In the genomic region with DNA sequence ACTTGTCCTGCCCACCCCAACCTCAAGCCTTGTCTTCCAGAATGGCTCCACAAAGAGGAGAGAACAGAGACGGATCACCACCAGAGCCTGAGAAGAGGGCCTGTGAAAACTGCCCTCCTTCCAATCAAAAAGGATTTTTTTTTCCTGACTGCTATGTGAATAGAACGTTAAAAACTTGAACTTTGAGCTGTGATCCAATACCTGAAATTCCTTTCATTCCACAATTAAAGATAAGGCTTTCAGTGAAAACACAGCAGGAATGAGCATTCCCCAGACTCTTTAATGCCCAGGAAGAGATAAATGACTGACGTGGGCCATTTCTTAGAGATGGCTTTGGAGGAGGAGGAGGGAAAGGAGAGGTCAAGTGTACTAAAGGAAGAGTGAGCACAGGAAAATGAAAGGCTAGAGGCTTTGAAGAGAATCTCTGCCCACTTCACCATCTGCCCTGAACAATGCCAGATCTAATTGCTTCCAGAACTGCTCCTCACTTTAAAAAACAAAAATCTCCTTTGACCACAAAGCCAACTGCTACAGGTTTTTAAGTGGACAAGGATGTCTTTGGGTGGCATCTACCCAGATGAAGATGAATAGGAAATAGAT, we compare ENCODE assay signal across 1 cellular context.
TF ChIP-seq lines count a peak whose summit lies in the region.

No MANE protein-coding gene starts in this region.

TF ChIP-seq in HepG2, 621 proteins besides CTCF, POLR2A, EP300 and RAD21 (continued from another document and continues in another):
- TF ChIP-seq, protein P1, sequence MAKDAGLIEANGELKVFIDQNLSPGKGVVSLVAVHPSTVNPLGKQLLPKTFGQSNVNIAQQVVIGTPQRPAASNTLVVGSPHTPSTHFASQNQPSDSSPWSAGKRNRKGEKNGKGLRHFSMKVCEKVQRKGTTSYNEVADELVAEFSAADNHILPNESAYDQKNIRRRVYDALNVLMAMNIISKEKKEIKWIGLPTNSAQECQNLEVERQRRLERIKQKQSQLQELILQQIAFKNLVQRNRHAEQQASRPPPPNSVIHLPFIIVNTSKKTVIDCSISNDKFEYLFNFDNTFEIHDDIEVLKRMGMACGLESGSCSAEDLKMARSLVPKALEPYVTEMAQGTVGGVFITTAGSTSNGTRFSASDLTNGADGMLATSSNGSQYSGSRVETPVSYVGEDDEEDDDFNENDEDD (CRISPR knock-in tag; IDR thresholded peaks at IDR 0.05; ENCODE audit: borderline replicate concordance): no peak
- TF ChIP-seq, protein P2, sequence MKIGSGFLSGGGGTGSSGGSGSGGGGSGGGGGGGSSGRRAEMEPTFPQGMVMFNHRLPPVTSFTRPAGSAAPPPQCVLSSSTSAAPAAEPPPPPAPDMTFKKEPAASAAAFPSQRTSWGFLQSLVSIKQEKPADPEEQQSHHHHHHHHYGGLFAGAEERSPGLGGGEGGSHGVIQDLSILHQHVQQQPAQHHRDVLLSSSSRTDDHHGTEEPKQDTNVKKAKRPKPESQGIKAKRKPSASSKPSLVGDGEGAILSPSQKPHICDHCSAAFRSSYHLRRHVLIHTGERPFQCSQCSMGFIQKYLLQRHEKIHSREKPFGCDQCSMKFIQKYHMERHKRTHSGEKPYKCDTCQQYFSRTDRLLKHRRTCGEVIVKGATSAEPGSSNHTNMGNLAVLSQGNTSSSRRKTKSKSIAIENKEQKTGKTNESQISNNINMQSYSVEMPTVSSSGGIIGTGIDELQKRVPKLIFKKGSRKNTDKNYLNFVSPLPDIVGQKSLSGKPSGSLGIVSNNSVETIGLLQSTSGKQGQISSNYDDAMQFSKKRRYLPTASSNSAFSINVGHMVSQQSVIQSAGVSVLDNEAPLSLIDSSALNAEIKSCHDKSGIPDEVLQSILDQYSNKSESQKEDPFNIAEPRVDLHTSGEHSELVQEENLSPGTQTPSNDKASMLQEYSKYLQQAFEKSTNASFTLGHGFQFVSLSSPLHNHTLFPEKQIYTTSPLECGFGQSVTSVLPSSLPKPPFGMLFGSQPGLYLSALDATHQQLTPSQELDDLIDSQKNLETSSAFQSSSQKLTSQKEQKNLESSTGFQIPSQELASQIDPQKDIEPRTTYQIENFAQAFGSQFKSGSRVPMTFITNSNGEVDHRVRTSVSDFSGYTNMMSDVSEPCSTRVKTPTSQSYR (CRISPR knock-in tag; IDR thresholded peaks at IDR 0.05; ENCODE audit: borderline replicate concordance): no peak
- TF ChIP-seq, protein P3, sequence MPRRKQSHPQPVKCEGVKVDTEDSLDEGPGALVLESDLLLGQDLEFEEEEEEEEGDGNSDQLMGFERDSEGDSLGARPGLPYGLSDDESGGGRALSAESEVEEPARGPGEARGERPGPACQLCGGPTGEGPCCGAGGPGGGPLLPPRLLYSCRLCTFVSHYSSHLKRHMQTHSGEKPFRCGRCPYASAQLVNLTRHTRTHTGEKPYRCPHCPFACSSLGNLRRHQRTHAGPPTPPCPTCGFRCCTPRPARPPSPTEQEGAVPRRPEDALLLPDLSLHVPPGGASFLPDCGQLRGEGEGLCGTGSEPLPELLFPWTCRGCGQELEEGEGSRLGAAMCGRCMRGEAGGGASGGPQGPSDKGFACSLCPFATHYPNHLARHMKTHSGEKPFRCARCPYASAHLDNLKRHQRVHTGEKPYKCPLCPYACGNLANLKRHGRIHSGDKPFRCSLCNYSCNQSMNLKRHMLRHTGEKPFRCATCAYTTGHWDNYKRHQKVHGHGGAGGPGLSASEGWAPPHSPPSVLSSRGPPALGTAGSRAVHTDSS (CRISPR knock-in tag; conservative IDR thresholded peaks at IDR 0.05): no peak
- TF ChIP-seq, protein P4, sequence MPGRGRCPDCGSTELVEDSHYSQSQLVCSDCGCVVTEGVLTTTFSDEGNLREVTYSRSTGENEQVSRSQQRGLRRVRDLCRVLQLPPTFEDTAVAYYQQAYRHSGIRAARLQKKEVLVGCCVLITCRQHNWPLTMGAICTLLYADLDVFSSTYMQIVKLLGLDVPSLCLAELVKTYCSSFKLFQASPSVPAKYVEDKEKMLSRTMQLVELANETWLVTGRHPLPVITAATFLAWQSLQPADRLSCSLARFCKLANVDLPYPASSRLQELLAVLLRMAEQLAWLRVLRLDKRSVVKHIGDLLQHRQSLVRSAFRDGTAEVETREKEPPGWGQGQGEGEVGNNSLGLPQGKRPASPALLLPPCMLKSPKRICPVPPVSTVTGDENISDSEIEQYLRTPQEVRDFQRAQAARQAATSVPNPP (CRISPR knock-in tag; IDR thresholded peaks at IDR 0.05): no peak
- TF ChIP-seq ZNF274 (CRISPR knock-in tag; IDR thresholded peaks at IDR 0.05) (no peak), SMAD1 (CRISPR knock-in tag; IDR thresholded peaks at IDR 0.05; ENCODE audit: borderline replicate concordance, low read depth) (no peak), SP140L (CRISPR knock-in tag; IDR thresholded peaks at IDR 0.05; ENCODE audit: borderline replicate concordance) (no peak), HMGA1 (CRISPR knock-in tag; conservative IDR thresholded peaks at IDR 0.05) (no peak), ETV6 (CRISPR knock-in tag; conservative IDR thresholded peaks at IDR 0.05) (no peak), NBN (conservative IDR thresholded peaks at IDR 0.05) (no peak), ZNF367 (CRISPR knock-in tag; IDR thresholded peaks at IDR 0.05; ENCODE audit: borderline replicate concordance) (no peak), ZNF446 (CRISPR knock-in tag; IDR thresholded peaks at IDR 0.05) (no peak), ZNF354B (CRISPR knock-in tag; IDR thresholded peaks at IDR 0.05) (no peak), ZSCAN29 (CRISPR knock-in tag; conservative IDR thresholded peaks at IDR 0.05) (no peak), CBFB (CRISPR knock-in tag; IDR thresholded peaks at IDR 0.05) (0 out of 2 replicates have a peak, but pooled peaks have one; percentile 22), TEAD3 (CRISPR knock-in tag; optimal IDR thresholded peaks at IDR 0.05; ENCODE audit: borderline replicate concordance) (peak; percentile 100), ZNF543 (CRISPR knock-in tag; IDR thresholded peaks at IDR 0.05) (no peak), NONO (IDR thresholded peaks at IDR 0.05) (no peak), NONO (CRISPR knock-in tag; conservative IDR thresholded peaks at IDR 0.05) (no peak)
- TF ChIP-seq, protein P5, sequence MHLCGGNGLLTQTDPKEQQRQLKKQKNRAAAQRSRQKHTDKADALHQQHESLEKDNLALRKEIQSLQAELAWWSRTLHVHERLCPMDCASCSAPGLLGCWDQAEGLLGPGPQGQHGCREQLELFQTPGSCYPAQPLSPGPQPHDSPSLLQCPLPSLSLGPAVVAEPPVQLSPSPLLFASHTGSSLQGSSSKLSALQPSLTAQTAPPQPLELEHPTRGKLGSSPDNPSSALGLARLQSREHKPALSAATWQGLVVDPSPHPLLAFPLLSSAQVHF (CRISPR knock-in tag; IDR thresholded peaks at IDR 0.05): no peak
- TF ChIP-seq, protein P6, sequence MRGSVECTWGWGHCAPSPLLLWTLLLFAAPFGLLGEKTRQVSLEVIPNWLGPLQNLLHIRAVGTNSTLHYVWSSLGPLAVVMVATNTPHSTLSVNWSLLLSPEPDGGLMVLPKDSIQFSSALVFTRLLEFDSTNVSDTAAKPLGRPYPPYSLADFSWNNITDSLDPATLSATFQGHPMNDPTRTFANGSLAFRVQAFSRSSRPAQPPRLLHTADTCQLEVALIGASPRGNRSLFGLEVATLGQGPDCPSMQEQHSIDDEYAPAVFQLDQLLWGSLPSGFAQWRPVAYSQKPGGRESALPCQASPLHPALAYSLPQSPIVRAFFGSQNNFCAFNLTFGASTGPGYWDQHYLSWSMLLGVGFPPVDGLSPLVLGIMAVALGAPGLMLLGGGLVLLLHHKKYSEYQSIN (CRISPR knock-in tag; IDR thresholded peaks at IDR 0.05; ENCODE audit: borderline replicate concordance): no peak
- TF ChIP-seq, protein P7, sequence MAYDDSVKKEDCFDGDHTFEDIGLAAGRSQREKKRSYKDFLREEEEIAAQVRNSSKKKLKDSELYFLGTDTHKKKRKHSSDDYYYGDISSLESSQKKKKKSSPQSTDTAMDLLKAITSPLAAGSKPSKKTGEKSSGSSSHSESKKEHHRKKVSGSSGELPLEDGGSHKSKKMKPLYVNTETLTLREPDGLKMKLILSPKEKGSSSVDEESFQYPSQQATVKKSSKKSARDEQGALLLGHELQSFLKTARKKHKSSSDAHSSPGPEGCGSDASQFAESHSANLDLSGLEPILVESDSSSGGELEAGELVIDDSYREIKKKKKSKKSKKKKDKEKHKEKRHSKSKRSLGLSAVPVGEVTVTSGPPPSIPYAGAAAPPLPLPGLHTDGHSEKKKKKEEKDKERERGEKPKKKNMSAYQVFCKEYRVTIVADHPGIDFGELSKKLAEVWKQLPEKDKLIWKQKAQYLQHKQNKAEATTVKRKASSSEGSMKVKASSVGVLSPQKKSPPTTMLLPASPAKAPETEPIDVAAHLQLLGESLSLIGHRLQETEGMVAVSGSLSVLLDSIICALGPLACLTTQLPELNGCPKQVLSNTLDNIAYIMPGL (CRISPR knock-in tag; IDR thresholded peaks at IDR 0.05; ENCODE audit: borderline replicate concordance in 1 of 2, low read depth in 1 of 2): no peak
- TF ChIP-seq, protein P8, sequence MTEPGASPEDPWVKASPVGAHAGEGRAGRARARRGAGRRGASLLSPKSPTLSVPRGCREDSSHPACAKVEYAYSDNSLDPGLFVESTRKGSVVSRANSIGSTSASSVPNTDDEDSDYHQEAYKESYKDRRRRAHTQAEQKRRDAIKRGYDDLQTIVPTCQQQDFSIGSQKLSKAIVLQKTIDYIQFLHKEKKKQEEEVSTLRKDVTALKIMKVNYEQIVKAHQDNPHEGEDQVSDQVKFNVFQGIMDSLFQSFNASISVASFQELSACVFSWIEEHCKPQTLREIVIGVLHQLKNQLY (CRISPR knock-in tag; IDR thresholded peaks at IDR 0.05): 0 out of 2 replicates have a peak, but pooled peaks have one; percentile 18
- TF ChIP-seq, protein P9, sequence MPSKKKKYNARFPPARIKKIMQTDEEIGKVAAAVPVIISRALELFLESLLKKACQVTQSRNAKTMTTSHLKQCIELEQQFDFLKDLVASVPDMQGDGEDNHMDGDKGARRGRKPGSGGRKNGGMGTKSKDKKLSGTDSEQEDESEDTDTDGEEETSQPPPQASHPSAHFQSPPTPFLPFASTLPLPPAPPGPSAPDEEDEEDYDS (CRISPR knock-in tag; IDR thresholded peaks at IDR 0.05): peak; percentile 46; the same call in 1 of the 2 replicates
- TF ChIP-seq, protein P10, sequence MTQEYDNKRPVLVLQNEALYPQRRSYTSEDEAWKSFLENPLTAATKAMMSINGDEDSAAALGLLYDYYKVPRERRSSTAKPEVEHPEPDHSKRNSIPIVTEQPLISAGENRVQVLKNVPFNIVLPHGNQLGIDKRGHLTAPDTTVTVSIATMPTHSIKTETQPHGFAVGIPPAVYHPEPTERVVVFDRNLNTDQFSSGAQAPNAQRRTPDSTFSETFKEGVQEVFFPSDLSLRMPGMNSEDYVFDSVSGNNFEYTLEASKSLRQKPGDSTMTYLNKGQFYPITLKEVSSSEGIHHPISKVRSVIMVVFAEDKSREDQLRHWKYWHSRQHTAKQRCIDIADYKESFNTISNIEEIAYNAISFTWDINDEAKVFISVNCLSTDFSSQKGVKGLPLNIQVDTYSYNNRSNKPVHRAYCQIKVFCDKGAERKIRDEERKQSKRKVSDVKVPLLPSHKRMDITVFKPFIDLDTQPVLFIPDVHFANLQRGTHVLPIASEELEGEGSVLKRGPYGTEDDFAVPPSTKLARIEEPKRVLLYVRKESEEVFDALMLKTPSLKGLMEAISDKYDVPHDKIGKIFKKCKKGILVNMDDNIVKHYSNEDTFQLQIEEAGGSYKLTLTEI (CRISPR knock-in tag; conservative IDR thresholded peaks at IDR 0.05): no peak
- TF ChIP-seq, protein P11, sequence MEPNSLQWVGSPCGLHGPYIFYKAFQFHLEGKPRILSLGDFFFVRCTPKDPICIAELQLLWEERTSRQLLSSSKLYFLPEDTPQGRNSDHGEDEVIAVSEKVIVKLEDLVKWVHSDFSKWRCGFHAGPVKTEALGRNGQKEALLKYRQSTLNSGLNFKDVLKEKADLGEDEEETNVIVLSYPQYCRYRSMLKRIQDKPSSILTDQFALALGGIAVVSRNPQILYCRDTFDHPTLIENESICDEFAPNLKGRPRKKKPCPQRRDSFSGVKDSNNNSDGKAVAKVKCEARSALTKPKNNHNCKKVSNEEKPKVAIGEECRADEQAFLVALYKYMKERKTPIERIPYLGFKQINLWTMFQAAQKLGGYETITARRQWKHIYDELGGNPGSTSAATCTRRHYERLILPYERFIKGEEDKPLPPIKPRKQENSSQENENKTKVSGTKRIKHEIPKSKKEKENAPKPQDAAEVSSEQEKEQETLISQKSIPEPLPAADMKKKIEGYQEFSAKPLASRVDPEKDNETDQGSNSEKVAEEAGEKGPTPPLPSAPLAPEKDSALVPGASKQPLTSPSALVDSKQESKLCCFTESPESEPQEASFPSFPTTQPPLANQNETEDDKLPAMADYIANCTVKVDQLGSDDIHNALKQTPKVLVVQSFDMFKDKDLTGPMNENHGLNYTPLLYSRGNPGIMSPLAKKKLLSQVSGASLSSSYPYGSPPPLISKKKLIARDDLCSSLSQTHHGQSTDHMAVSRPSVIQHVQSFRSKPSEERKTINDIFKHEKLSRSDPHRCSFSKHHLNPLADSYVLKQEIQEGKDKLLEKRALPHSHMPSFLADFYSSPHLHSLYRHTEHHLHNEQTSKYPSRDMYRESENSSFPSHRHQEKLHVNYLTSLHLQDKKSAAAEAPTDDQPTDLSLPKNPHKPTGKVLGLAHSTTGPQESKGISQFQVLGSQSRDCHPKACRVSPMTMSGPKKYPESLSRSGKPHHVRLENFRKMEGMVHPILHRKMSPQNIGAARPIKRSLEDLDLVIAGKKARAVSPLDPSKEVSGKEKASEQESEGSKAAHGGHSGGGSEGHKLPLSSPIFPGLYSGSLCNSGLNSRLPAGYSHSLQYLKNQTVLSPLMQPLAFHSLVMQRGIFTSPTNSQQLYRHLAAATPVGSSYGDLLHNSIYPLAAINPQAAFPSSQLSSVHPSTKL (CRISPR knock-in tag; IDR thresholded peaks at IDR 0.05): peak; percentile 91
- TF ChIP-seq, protein P12, sequence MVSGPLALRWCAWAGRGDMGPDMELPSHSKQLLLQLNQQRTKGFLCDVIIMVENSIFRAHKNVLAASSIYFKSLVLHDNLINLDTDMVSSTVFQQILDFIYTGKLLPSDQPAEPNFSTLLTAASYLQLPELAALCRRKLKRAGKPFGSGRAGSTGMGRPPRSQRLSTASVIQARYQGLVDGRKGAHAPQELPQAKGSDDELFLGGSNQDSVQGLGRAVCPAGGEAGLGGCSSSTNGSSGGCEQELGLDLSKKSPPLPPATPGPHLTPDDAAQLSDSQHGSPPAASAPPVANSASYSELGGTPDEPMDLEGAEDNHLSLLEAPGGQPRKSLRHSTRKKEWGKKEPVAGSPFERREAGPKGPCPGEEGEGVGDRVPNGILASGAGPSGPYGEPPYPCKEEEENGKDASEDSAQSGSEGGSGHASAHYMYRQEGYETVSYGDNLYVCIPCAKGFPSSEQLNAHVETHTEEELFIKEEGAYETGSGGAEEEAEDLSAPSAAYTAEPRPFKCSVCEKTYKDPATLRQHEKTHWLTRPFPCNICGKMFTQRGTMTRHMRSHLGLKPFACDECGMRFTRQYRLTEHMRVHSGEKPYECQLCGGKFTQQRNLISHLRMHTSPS (CRISPR knock-in tag; IDR thresholded peaks at IDR 0.05; ENCODE audit: low read depth): no peak
- TF ChIP-seq, protein P13, sequence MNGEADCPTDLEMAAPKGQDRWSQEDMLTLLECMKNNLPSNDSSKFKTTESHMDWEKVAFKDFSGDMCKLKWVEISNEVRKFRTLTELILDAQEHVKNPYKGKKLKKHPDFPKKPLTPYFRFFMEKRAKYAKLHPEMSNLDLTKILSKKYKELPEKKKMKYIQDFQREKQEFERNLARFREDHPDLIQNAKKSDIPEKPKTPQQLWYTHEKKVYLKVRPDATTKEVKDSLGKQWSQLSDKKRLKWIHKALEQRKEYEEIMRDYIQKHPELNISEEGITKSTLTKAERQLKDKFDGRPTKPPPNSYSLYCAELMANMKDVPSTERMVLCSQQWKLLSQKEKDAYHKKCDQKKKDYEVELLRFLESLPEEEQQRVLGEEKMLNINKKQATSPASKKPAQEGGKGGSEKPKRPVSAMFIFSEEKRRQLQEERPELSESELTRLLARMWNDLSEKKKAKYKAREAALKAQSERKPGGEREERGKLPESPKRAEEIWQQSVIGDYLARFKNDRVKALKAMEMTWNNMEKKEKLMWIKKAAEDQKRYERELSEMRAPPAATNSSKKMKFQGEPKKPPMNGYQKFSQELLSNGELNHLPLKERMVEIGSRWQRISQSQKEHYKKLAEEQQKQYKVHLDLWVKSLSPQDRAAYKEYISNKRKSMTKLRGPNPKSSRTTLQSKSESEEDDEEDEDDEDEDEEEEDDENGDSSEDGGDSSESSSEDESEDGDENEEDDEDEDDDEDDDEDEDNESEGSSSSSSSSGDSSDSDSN (CRISPR knock-in tag; IDR thresholded peaks at IDR 0.05): no peak
